Comparison of ENCODE assay signal across 8 cellular contexts in the genomic region with DNA sequence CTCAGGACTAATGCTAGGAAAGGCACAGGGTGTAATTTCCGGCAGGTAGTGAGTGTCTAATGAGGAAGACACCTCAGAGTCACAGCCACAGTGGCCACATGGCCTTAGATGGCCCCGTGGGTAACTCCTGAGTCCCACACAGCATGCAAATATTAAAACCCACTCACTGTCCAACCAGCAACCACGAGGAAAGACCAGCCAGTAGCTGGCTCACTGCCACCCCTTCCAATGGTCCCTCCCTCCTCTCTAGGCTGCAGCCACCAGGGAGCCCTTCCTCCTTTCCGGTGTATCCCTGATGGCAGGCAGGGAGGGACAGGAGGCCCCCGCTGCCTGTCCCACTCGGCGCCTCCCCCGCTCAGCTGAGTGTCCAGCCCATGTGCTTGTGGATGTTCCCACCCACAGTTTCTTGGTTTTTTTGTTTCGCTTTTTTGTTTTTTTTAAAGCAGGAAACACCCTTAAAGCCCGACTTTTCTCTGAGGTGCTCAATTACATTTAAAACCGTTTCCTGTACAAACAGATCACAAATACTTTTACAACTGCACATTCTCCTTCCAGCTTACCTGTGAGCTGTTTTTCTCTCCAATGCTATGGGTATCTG. TPM values are rescaled to one million over a fixed set of nuclear protein-coding genes. Genes with fewer than 3 reads are reported as not detected.
DNase-seq lines count a peak whose midpoint lies in the region; ATAC-seq and TF ChIP-seq lines count a peak whose summit lies in the region.

No MANE protein-coding gene starts in this region.

- TF ChIP-seq CTCF in VCaP (conservative IDR thresholded peaks at IDR 0.05) (no peak), fibroblast of villous mesenchyme (IDR thresholded peaks at IDR 0.05; ENCODE audit: insufficient read depth, low read depth, low read length) (no peak), spleen (IDR thresholded peaks at IDR 0.05 in 8 of 11, conservative IDR thresholded peaks at IDR 0.05 in 3 of 11) (no peak), stomach (IDR thresholded peaks at IDR 0.05) (no peak)

- no peak for TF ChIP-seq EP300 in stomach (IDR thresholded peaks at IDR 0.05)

- no peaks in the 10 kb centered on the region for H3K27me3 ChIP-seq in spleen (replicated peaks in 1 of 7)
- H3K27me3 ChIP-seq in stomach = no peaks in the 10 kb centered on the region

- H3K27ac ChIP-seq in VCaP = peak overlapping the region; percentile 70
- H3K27ac ChIP-seq in spleen = peak overlapping the region; percentile 6 to 71 (median 58)
- peak overlapping the region in 1 of 5 donors; percentile 14 for H3K27ac ChIP-seq in stomach

- intact Hi-C loops in spleen (cut with DNase I; ENCODE audit: low total_unique reads) = no loop called here
- intact Hi-C loops in stomach (cut with DNase I; ENCODE audit: low total_unique reads) = no loop called here

- H3K9me3 ChIP-seq in spleen (no peaks in the 10 kb centered on the region), stomach (no peaks in the 10 kb centered on the region)

- H3K4me3 ChIP-seq in fibroblast of villous mesenchyme (ENCODE audit: low read depth, low read length) (no peak overlapping the region), spleen (peak overlapping the region in 3 of 8 donors; percentile 4 to 32 (median 4)), stomach (no peak overlapping the region)

- H3K36me3 ChIP-seq in spleen = peaks cover 0 to 50% (median 25%) of the 10 kb centered on the region in 6 donors
- peaks cover 29 to 55% (median 52%) of the 10 kb centered on the region in 4 donors for H3K36me3 ChIP-seq in stomach

- ATAC-seq in GM19372 (IDR thresholded peaks at IDR 0.05; ENCODE audit: low read depth, unreplicated experiment) (peak; percentile 51), GM21423 (IDR thresholded peaks at IDR 0.05; ENCODE audit: unreplicated experiment) (no peak), HG03045 (IDR thresholded peaks at IDR 0.05; ENCODE audit: unreplicated experiment) (no peak)

- whole genome bisulfite sequencing in spleen, 5 donors = 31 to 43% (median 40%) methylated on average over 11 of the region's 11 CpGs
- 41 to 52% (median 48%) methylated on average over 10 to 11 of the region's 11 CpGs for WGBS in stomach, 5 donors

- TF ChIP-seq POLR2A in spleen (IDR thresholded peaks at IDR 0.05) (no peak), stomach (IDR thresholded peaks at IDR 0.05) (no peak)

- DNase-seq in fibroblast of villous mesenchyme (ENCODE audit: low read depth) (peak; percentile 56), spleen (peak; percentile 86), stomach (no peak), NCI-H128 (lab: John Stamatoyannopoulos, UW; ENCODE audit: unreplicated experiment) (no peak)

- peaks cover 8 to 57% (median 20%) of the 10 kb centered on the region in 6 donors for H3K4me1 ChIP-seq in spleen
- H3K4me1 ChIP-seq in stomach = peaks cover 0 to 20% (median 11%) of the 10 kb centered on the region in 4 donors

RNA-seq across cellular contexts. Expression of a gene that starts 9.2 kb away (rescaled TPM):
- total RNA-seq in fibroblast of villous mesenchyme (48.4 and 53.5 TPM in 2 replicates), spleen (10 to 100 TPM; 13.9 to 42.6 (median 36.9) TPM), stomach (10 to 100 TPM in 4 of 5 donors, 1 to 10 TPM in 1; 9.8 to 81.7 (median 21.5) TPM)
- polyA plus RNA-seq in spleen (1 to 10 TPM; 4.2 to 8.4 (median 6.4) TPM), stomach (10 to 100 TPM; 19.5 to 31.5 (median 22.5) TPM)

Comparison
In these comparisons a context has a peak if more than half of its experiments do, and no peak if none do; other contexts are left out.
1. DNase-seq: peak in fibroblast of villous mesenchyme (single experiment) and spleen (single experiment); none in stomach (single experiment) and NCI-H128 (single experiment).